Comparison of ENCODE assay signal across 26 cellular contexts in genomic region chr11:112097734-112098528, GRCh38. TPM values are rescaled to one million over a fixed set of nuclear protein-coding genes. Genes with fewer than 3 reads are reported as not detected.
"Had no signal": no experiment of that assay in that cellular context is flagged by ENCODE, and none has a peak within 500 bp of the region (broad histone marks: within the 10 kb centered on the region; RNA-seq: fewer than 3 reads in every experiment).

No MANE protein-coding gene starts in this region.

- DNase-seq: cortex of kidney; dorsolateral prefrontal cortex; effector CD4-positive, alpha-beta T cell; foreskin fibroblast; heart left ventricle; kidney; mesendoderm; midbrain; naive thymus-derived CD4-positive, alpha-beta T cell; right cardiac atrium; sigmoid colon; stimulated activated CD4-positive, alpha-beta T cell treated with anti-CD3 and anti-CD28 coated beads, Interleukin-2, amount 100 ng/mL, for 24 hours; stimulated activated CD4-positive, alpha-beta T cell treated with anti-CD3 and anti-CD28 coated beads, Interleukin-4, amount 100 ng/mL, for 24 hours; stimulated activated naive CD4-positive, alpha-beta T cell treated with Interleukin-2 at 50 U/mL for 16 hours; stomach; thyroid gland; trophoblast cell had no signal

- H3K79me2 ChIP-seq: hepatocyte had no signal

- H3K9me3 ChIP-seq: gastroesophageal sphincter, heart left ventricle, prostate gland, sigmoid colon, stomach, thyroid gland, vagina had no signal

- H3K27me3 Mint-ChIP-seq: naive thymus-derived CD4-positive, alpha-beta T cell had no signal

- ATAC-seq: gastroesophageal sphincter; heart left ventricle; left lobe of liver; naive thymus-derived CD4-positive, alpha-beta T cell; stimulated activated effector memory CD8-positive, alpha-beta T cell treated with anti-CD3 and anti-CD28 coated beads, Interleukin-12 subunit alpha, Interleukin-12 subunit beta, amount 100 ng/mL, for 72 hours had no signal

- H3K36me3 Mint-ChIP-seq: neural progenitor cell had no signal

- H3K4me3 Mint-ChIP-seq: naive thymus-derived CD4-positive, alpha-beta T cell; nephron; neural progenitor cell; stimulated activated effector memory CD8-positive, alpha-beta T cell treated with anti-CD3 and anti-CD28 coated beads, Interleukin-12 subunit alpha, Interleukin-12 subunit beta, amount 100 ng/mL, for 72 hours had no signal

- H3K4me1 Mint-ChIP-seq: nephron; neural progenitor cell; stimulated activated effector memory CD8-positive, alpha-beta T cell treated with anti-CD3 and anti-CD28 coated beads, Interleukin-12 subunit alpha, Interleukin-12 subunit beta, amount 100 ng/mL, for 72 hours had no signal

- H3K4me2 ChIP-seq: hepatocyte, neural progenitor cell had no signal

- H3K27me3 ChIP-seq: dorsolateral prefrontal cortex, gastroesophageal sphincter, heart left ventricle, hepatocyte, neural progenitor cell, sigmoid colon, stomach, thyroid gland, vagina had no signal

- H3K27ac Mint-ChIP-seq: naive thymus-derived CD4-positive, alpha-beta T cell; nephron; neural progenitor cell; stimulated activated effector memory CD8-positive, alpha-beta T cell treated with anti-CD3 and anti-CD28 coated beads, Interleukin-12 subunit alpha, Interleukin-12 subunit beta, amount 100 ng/mL, for 72 hours had no signal

- H3K9ac ChIP-seq: neural progenitor cell had no signal

- H3K27ac ChIP-seq: dorsolateral prefrontal cortex, gastroesophageal sphincter, heart left ventricle, hepatocyte, neural progenitor cell, prostate gland, sigmoid colon, stomach, thyroid gland, vagina had no signal

- H3K36me3 ChIP-seq: neural progenitor cell, prostate gland had no signal

- H3K4me3 ChIP-seq: dorsolateral prefrontal cortex, gastroesophageal sphincter, heart left ventricle, hepatocyte, lung, neural progenitor cell, prostate gland, sigmoid colon, stomach, thyroid gland, vagina had no signal

- H2AFZ ChIP-seq: hepatocyte, neural progenitor cell had no signal

- H3K9me3 Mint-ChIP-seq: naive thymus-derived CD4-positive, alpha-beta T cell; nephron; neural progenitor cell; stimulated activated effector memory CD8-positive, alpha-beta T cell treated with anti-CD3 and anti-CD28 coated beads, Interleukin-12 subunit alpha, Interleukin-12 subunit beta, amount 100 ng/mL, for 72 hours had no signal

- H3K4me1 ChIP-seq: gastroesophageal sphincter, neural progenitor cell, prostate gland, sigmoid colon, thyroid gland, vagina had no signal

RNA-seq across cellular contexts. Expression of gene PIH1D2, which starts 24.1 kb away (rescaled TPM):
- polyA plus RNA-seq: naive thymus-derived CD4-positive, alpha-beta T cell had no signal
